ENCODE assay signal across 21 cellular contexts in the genomic region with DNA sequence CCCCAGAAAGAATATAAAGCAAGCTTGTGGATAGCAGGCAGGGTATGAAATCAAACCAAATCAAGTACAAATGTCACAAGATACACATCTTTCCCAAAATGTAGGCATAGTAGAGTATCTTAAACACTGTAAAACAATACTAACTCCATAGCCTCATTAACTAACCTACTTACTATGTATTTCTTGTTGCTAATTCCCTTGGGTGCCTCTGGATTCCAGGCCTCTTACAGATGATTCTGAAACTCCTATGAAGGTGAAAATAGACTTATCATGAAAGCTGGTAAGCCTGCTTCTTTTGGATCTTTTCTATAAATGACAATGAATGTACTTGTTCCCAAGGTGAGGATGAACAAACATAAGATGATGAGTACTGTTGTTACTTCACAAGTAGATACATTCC.
DNase-seq lines count a peak whose midpoint lies in the region; ATAC-seq and TF ChIP-seq lines count a peak whose summit lies in the region.
"Had no signal": no experiment of that assay in that cellular context is flagged by ENCODE, and none has a peak within 500 bp of the region (broad histone marks: within the 10 kb centered on the region; RNA-seq: fewer than 3 reads in every experiment).

No MANE protein-coding gene starts in this region.

- H3K27ac ChIP-seq in cardiac muscle cell = peak overlapping the region; percentile 4
- H3K27ac ChIP-seq: HL-60, spleen, upper lobe of right lung had no signal

- H3K36me3 ChIP-seq in cardiac muscle cell = no peaks in the 10 kb centered on the region
- H3K36me3 ChIP-seq: spleen, upper lobe of right lung had no signal

- DNase-seq in cardiac muscle cell (ENCODE audit: low read depth in 1 of 2, low spot score in 1 of 2) (peak in 1 of 2 donors; percentile 34), left cardiac atrium (no peak), choroid plexus epithelial cell (ENCODE audit: low read depth) (peak; percentile 67), kidney tubule cell (ENCODE audit: low spot score) (peak; percentile 39), A172 (ENCODE audit: low spot score) (no peak)
- DNase-seq in activated CD4-positive, alpha-beta T cell treated with anti-CD3 and anti-CD28 coated beads for 1 hour = no peak
- DNase-seq: activated CD4-positive, alpha-beta T cell treated with anti-CD3 and anti-CD28 coated beads for 48 hours; activated naive CD8-positive, alpha-beta T cell treated with anti-CD3 and anti-CD28 coated beads, Interleukin-2, amount 10 ng/mL, durations not matched to agents 7 days and 5 days; C1 segment of cervical spinal cord; central memory CD4-positive, alpha-beta T cell; head of caudate nucleus; NCI-H1436 treated with DMSO at 0.1 percent for 48 hours; NCI-H524 treated with DMSO at 0.1 percent for 48 hours; SIG-M5; spleen; stimulated activated CD4-positive, alpha-beta T cell treated with anti-CD3 and anti-CD28 coated beads, Interleukin-4, amount 100 ng/mL, for 4 hours; upper lobe of right lung had no signal

- no peak for ATAC-seq in left cardiac atrium
- no peak for ATAC-seq in GM19324 (IDR thresholded peaks at IDR 0.05; ENCODE audit: low FRiP score, unreplicated experiment)
- no peak for ATAC-seq in HG02678 (IDR thresholded peaks at IDR 0.05; ENCODE audit: unreplicated experiment)
- ATAC-seq: esophagus mucosa had no signal

- intact Hi-C loops in left cardiac atrium (cut with DNase I) = no loop called here

- no peaks in the 10 kb centered on the region for H3K9me3 ChIP-seq in cardiac muscle cell (ENCODE audit: low read depth)
- H3K9me3 ChIP-seq: spleen, upper lobe of right lung had no signal

- H3K27me3 ChIP-seq in cardiac muscle cell = no peaks in the 10 kb centered on the region
- H3K27me3 ChIP-seq: spleen, upper lobe of right lung had no signal

- H3K4me3 ChIP-seq in cardiac muscle cell (no peak overlapping the region), choroid plexus epithelial cell (ENCODE audit: low read depth, low read length) (no peak overlapping the region)
- H3K4me3 ChIP-seq: spleen, upper lobe of right lung had no signal

- H3K4me1 ChIP-seq in cardiac muscle cell (ENCODE audit: low read depth) = peaks cover 41% of the 10 kb centered on the region
- H3K4me1 ChIP-seq: spleen, upper lobe of right lung had no signal

- TF ChIP-seq CTCF in cardiac muscle cell (IDR thresholded peaks at IDR 0.05; ENCODE audit: low read depth, low read length) (no peak), choroid plexus epithelial cell (conservative IDR thresholded peaks at IDR 0.05; ENCODE audit: low read depth, low read length) (no peak)

Comparison
In these comparisons a context has a peak if more than half of its experiments do, and no peak if none do; other contexts are left out.
1. DNase-seq: peak in choroid plexus epithelial cell (single experiment) and kidney tubule cell (single experiment); none in left cardiac atrium (single experiment), activated CD4-positive, alpha-beta T cell treated with anti-CD3 and anti-CD28 coated beads for 1 hour (single experiment) and A172 (single experiment).